ENCODE assay signal across 13 cellular contexts in genomic region chr19:16901491-16902175, GRCh38.
"Had no signal": no experiment of that assay in that cellular context is flagged by ENCODE, and none has a peak within 500 bp of the region (broad histone marks: within the 10 kb centered on the region; RNA-seq: fewer than 3 reads in every experiment).

No MANE protein-coding gene starts in this region.

- H3K27ac ChIP-seq: body of pancreas, epithelial cell of prostate, gastrocnemius medialis, thyroid gland, uterus had no signal

- H3K4me3 ChIP-seq: body of pancreas, gastrocnemius medialis, thyroid gland, uterus had no signal

- H3K36me3 ChIP-seq: gastrocnemius medialis, thyroid gland, uterus had no signal

- H3K4me1 ChIP-seq: gastrocnemius medialis had no signal

- DNase-seq: activated CD4-positive, CD25-positive, alpha-beta regulatory T cell; activated naive CD4-positive, alpha-beta T cell treated with anti-CD3 and anti-CD28 coated beads, Interleukin-2, amount 50 U/mL, for 16 hours; body of pancreas; central memory CD4-positive, alpha-beta T cell; effector memory CD8-positive, alpha-beta T cell; gastrocnemius medialis; mesendoderm; retina; stimulated activated CD4-positive, alpha-beta T cell treated with anti-CD3 and anti-CD28 coated beads, Interleukin-15, amount 100 ng/mL, for 24 hours; stimulated activated CD4-positive, alpha-beta T cell treated with anti-CD3 and anti-CD28 coated beads, Interleukin-4, amount 100 ng/mL, for 24 hours; thyroid gland; uterus had no signal

- H3K27me3 ChIP-seq: body of pancreas, thyroid gland, uterus had no signal

- H3K9me3 ChIP-seq: body of pancreas, gastrocnemius medialis, thyroid gland, uterus had no signal

- ATAC-seq: body of pancreas; effector memory CD8-positive, alpha-beta T cell; gastrocnemius medialis had no signal
